In genomic region chr19:11356074-11356397, GRCh38 we compare ENCODE assay signal across 1 cellular context.
TF ChIP-seq lines count a peak whose summit lies in the region.

No MANE protein-coding gene starts in this region.

TF ChIP-seq in WTC11, 78 proteins besides CTCF, POLR2A, EP300 and RAD21 (continued from another document):
- TF ChIP-seq, protein P1, sequence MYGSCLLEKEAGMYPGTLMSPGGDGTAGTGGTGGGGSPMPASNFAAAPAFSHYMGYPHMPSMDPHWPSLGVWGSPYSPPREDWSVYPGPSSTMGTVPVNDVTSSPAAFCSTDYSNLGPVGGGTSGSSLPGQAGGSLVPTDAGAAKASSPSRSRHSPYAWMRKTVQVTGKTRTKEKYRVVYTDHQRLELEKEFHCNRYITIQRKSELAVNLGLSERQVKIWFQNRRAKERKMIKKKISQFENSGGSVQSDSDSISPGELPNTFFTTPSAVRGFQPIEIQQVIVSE (CRISPR knock-in tag; IDR thresholded peaks at IDR 0.05; ENCODE audit: borderline replicate concordance): no peak
- TF ChIP-seq OVOL2 (CRISPR knock-in tag; IDR thresholded peaks at IDR 0.05; ENCODE audit: borderline replicate concordance): no peak
- TF ChIP-seq ESRRA (CRISPR knock-in tag; IDR thresholded peaks at IDR 0.05; ENCODE audit: borderline replicate concordance): no peak
- no peak for TF ChIP-seq FOXK1 (CRISPR knock-in tag; IDR thresholded peaks at IDR 0.05)
- no peak for TF ChIP-seq ATF1 (CRISPR knock-in tag; IDR thresholded peaks at IDR 0.05)
- TF ChIP-seq JAZF1 (CRISPR knock-in tag; IDR thresholded peaks at IDR 0.05): no peak
- no peak for TF ChIP-seq ZNF671 (CRISPR knock-in tag; IDR thresholded peaks at IDR 0.05)
- no peak for TF ChIP-seq TEAD4 (CRISPR knock-in tag; IDR thresholded peaks at IDR 0.05)
- TF ChIP-seq, protein P2, sequence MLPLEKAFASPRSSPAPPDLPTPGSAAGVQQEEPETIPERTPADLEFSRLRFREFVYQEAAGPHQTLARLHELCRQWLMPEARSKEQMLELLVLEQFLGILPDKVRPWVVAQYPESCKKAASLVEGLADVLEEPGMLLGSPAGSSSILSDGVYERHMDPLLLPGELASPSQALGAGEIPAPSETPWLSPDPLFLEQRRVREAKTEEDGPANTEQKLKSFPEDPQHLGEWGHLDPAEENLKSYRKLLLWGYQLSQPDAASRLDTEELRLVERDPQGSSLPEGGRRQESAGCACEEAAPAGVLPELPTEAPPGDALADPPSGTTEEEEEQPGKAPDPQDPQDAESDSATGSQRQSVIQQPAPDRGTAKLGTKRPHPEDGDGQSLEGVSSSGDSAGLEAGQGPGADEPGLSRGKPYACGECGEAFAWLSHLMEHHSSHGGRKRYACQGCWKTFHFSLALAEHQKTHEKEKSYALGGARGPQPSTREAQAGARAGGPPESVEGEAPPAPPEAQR (CRISPR knock-in tag; IDR thresholded peaks at IDR 0.05): no peak
- no peak for TF ChIP-seq FOXJ3 (CRISPR knock-in tag; IDR thresholded peaks at IDR 0.05; ENCODE audit: borderline replicate concordance)
- TF ChIP-seq CREB1 (CRISPR knock-in tag; IDR thresholded peaks at IDR 0.05): no peak
- TF ChIP-seq ATF2 (CRISPR knock-in tag; IDR thresholded peaks at IDR 0.05; ENCODE audit: borderline replicate concordance, low read depth): no peak
TF ChIP-seq in WTC11: peak in this region for 0.
